18 cellular contexts compared by ENCODE assay signal in the genomic region with DNA sequence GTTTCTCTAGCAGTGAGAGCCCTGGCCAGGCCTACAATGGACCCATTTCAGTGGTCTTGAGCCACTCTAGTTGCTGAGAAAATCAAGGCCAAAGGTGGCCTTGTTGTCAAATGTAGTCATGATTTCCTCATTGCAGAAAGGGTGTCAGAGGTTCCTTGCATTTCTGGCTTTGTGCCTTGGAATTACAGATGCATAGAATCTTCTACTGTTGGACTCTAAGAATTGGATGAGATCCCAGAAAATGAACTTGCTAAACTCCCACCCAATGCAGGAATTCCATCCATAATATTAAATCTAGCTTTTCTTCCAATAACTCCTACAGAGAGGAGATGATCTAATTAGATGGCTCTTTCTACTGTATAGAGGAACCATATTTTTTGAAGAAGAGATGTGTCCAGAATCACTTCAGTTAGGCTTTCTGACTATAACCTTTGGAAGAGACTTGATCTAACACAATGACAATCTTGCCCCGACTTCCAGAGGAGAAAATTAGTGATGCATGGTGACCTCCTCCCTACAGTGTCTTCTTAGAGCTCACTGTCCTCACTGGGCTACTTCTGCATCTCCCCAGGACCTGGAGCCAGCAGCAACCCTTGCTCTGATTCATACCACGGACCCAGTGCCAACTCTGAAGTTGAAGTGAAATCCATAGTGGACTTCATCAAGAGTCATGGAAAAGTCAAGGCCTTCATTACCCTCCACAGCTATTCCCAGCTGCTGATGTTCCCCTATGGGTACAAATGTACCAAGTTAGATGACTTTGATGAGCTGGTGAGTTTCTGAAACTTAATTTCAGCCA. TPM values are rescaled to one million over a fixed set of nuclear protein-coding genes. Genes with fewer than 3 reads are reported as not detected.
DNase-seq lines count a peak whose midpoint lies in the region; ATAC-seq and TF ChIP-seq lines count a peak whose summit lies in the region.
"Had no signal": no experiment of that assay in that cellular context is flagged by ENCODE, and none has a peak within 500 bp of the region (broad histone marks: within the 10 kb centered on the region; RNA-seq: fewer than 3 reads in every experiment).

No MANE protein-coding gene starts in this region.

- H3K9me2 ChIP-seq in PC-9 (ENCODE audit: insufficient read depth) = no peaks in the 10 kb centered on the region

- H3K27me3 ChIP-seq in PC-9 (ENCODE audit: insufficient read depth, low read depth) (no peaks in the 10 kb centered on the region), sigmoid colon (peaks cover 0 to 5% (median 0%) of the 10 kb centered on the region in 3 donors)
- H3K27me3 ChIP-seq: vagina had no signal

- H3K27ac Mint-ChIP-seq in nephron = peak overlapping the region; percentile 99 to 100 (median 100)
- H3K27ac Mint-ChIP-seq in natural killer cell treated with Interleukin-12 subunit alpha and Interleukin-12 subunit beta and Interleukin-15 and Interleukin-18, amount 100 ng/mL, for 72 hours = no peak overlapping the region
- H3K27ac Mint-ChIP-seq in T-helper 2 cell treated with Interferon-gamma antibody and Interleukin-4, amounts not matched to agents 5 μg/mL and 100 μg/mL, for 36 hours = no peak overlapping the region

- no peaks in the 10 kb centered on the region for H3K9me3 Mint-ChIP-seq in nephron
- H3K9me3 Mint-ChIP-seq in natural killer cell treated with Interleukin-12 subunit alpha and Interleukin-12 subunit beta and Interleukin-15 and Interleukin-18, amount 100 ng/mL, for 72 hours = no peaks in the 10 kb centered on the region
- H3K9me3 Mint-ChIP-seq in T-helper 2 cell treated with Interferon-gamma antibody and Interleukin-4, amounts not matched to agents 5 μg/mL and 100 μg/mL, for 36 hours = no peaks in the 10 kb centered on the region

- 80 to 88% methylated on average over 2 of the region's 2 CpGs for WGBS in sigmoid colon, 2 donors

- H2AFZ ChIP-seq in PC-9 = no peak overlapping the region
- H2AFZ ChIP-seq: parathyroid adenoma had no signal

- H3K9me3 ChIP-seq in PC-9 (ENCODE audit: insufficient read depth, low read depth) (no peaks in the 10 kb centered on the region), sigmoid colon (no peaks in the 10 kb centered on the region)
- H3K9me3 ChIP-seq: vagina had no signal

- no peak overlapping the region for H3K4me3 Mint-ChIP-seq in nephron
- no peak overlapping the region for H3K4me3 Mint-ChIP-seq in natural killer cell treated with Interleukin-12 subunit alpha and Interleukin-12 subunit beta and Interleukin-15 and Interleukin-18, amount 100 ng/mL, for 72 hours
- no peak overlapping the region for H3K4me3 Mint-ChIP-seq in T-helper 2 cell treated with Interferon-gamma antibody and Interleukin-4, amounts not matched to agents 5 μg/mL and 100 μg/mL, for 36 hours

- BruUV-seq in PC-9 (replicated peaks; lab: Mats Ljungman, UMichigan) = no TSS peak

- H3K4me2 ChIP-seq in PC-9 = peak overlapping the region; percentile 29

- no peak for TF ChIP-seq EP300 in sigmoid colon (IDR thresholded peaks at IDR 0.05)

- H3K27ac ChIP-seq in PC-9 = no peak overlapping the region
- H3K27ac ChIP-seq in sigmoid colon = peak overlapping the region in 1 of 4 donors; percentile 59
- H3K27ac ChIP-seq: parathyroid adenoma, vagina had no signal

- peaks cover 30% of the 10 kb centered on the region for H3F3A ChIP-seq in PC-9 (ENCODE audit: insufficient read depth, low read depth)

- CTCF ChIA-PET in PC-9 (lab: Charles Lee) = interaction anchor here (0.6 kb wide), 1 partner anchor 158 kb away, joined by 4 read pairs; no protein-coding TSS in a partner anchor

- peaks cover 56% of the 10 kb centered on the region for H3K4me1 ChIP-seq in PC-9 (replicated peaks; ENCODE audit: insufficient read depth)
- H3K4me1 ChIP-seq in sigmoid colon = peaks cover 0 to 16% (median 2%) of the 10 kb centered on the region in 4 donors
- H3K4me1 ChIP-seq: parathyroid adenoma had no signal

- POLR2A ChIA-PET in PC-9 (lab: Charles Lee; ENCODE audit: unreplicated experiment) = no interaction called here

- H3K4me3 ChIP-seq in PC-9 = no peak overlapping the region
- no peak overlapping the region for H3K4me3 ChIP-seq in sigmoid colon
- H3K4me3 ChIP-seq: lung, vagina had no signal

- H3K36me3 ChIP-seq in PC-9 (ENCODE audit: low read depth) (no peaks in the 10 kb centered on the region), sigmoid colon (no peaks in the 10 kb centered on the region)
- H3K36me3 ChIP-seq: vagina had no signal

- peaks cover 71% of the 10 kb centered on the region for H3K4me1 Mint-ChIP-seq in nephron
- H3K4me1 Mint-ChIP-seq in natural killer cell treated with Interleukin-12 subunit alpha and Interleukin-12 subunit beta and Interleukin-15 and Interleukin-18, amount 100 ng/mL, for 72 hours (ENCODE audit: low read depth in 2 of 2) = no peaks in the 10 kb centered on the region
- peaks cover 7% of the 10 kb centered on the region for H3K4me1 Mint-ChIP-seq in T-helper 2 cell treated with Interferon-gamma antibody and Interleukin-4, amounts not matched to agents 5 μg/mL and 100 μg/mL, for 36 hours (ENCODE audit: low read depth)

- intact Hi-C loops in PC-9 (cut with micrococcal nuclease; ENCODE audit: unreplicated experiment) = no loop called here
- intact Hi-C loops in sigmoid colon (cut with DNase I) = loop anchor here (2.0 to 5.0 kb wide), 2 partner anchors 214 to 388 kb away; a partner anchor contains a TSS

- no peaks in the 10 kb centered on the region for H3K79me2 ChIP-seq in PC-9 (ENCODE audit: low read depth)
- H3K79me2 ChIP-seq: parathyroid adenoma had no signal

- no peaks in the 10 kb centered on the region for H3K27me3 Mint-ChIP-seq in nephron (ENCODE audit: low read depth)
- peaks cover 26 to 40% of the 10 kb centered on the region in 2 donors for H3K27me3 Mint-ChIP-seq in natural killer cell treated with Interleukin-12 subunit alpha and Interleukin-12 subunit beta and Interleukin-15 and Interleukin-18, amount 100 ng/mL, for 72 hours
- peaks cover under 1% of the 10 kb centered on the region for H3K27me3 Mint-ChIP-seq in T-helper 2 cell treated with Interferon-gamma antibody and Interleukin-4, amounts not matched to agents 5 μg/mL and 100 μg/mL, for 36 hours (ENCODE audit: low read depth)

- TF ChIP-seq POLR2A in sigmoid colon (IDR thresholded peaks at IDR 0.05) = no peak

- H3K36me3 Mint-ChIP-seq in nephron (ENCODE audit: low read depth) = no peaks in the 10 kb centered on the region
- H3K36me3 Mint-ChIP-seq in natural killer cell treated with Interleukin-12 subunit alpha and Interleukin-12 subunit beta and Interleukin-15 and Interleukin-18, amount 100 ng/mL, for 72 hours = no peaks in the 10 kb centered on the region
- H3K36me3 Mint-ChIP-seq in T-helper 2 cell treated with Interferon-gamma antibody and Interleukin-4, amounts not matched to agents 5 μg/mL and 100 μg/mL, for 36 hours (ENCODE audit: low read depth) = no peaks in the 10 kb centered on the region

- TF ChIP-seq CTCF in PC-9 (conservative IDR thresholded peaks at IDR 0.05) = no peak
- TF ChIP-seq CTCF in nephron (IDR thresholded peaks at IDR 0.05; ENCODE audit: unreplicated experiment in 3 of 3) = no peak
- no peak for TF ChIP-seq CTCF in sigmoid colon (IDR thresholded peaks at IDR 0.05)

- ATAC-seq in natural killer cell treated with Interleukin-12 subunit alpha and Interleukin-12 subunit beta and Interleukin-15 and Interleukin-18, amount 100 ng/mL, for 72 hours = no peak

- H4K20me1 ChIP-seq in PC-9 (ENCODE audit: insufficient read depth) = no peaks in the 10 kb centered on the region

- DNase-seq in Daoy (ENCODE audit: low read depth) = peak; percentile 46
- DNase-seq in PC-9 = peak; percentile 15 to 76
- peak; percentile 91 for DNase-seq in dedifferentiated amniotic fluid mesenchymal stem cell (ENCODE audit: extremely low spot score)
- no peak for DNase-seq in natural killer cell treated with Interleukin-12 subunit alpha and Interleukin-12 subunit beta and Interleukin-15 and Interleukin-18, amount 100 ng/mL, for 72 hours (ENCODE audit: low spot score)
- DNase-seq in sigmoid colon = no peak
- DNase-seq in OCI-M2 (lab: John Stamatoyannopoulos, UW; ENCODE audit: unreplicated experiment) = no peak
- no peak for DNase-seq in T-helper 2 cell treated with Interferon-gamma antibody and Interleukin-4, amounts not matched to agents 5 μg/mL and 100 μg/mL, for 36 hours (ENCODE audit: low spot score)
- DNase-seq: activated CD4-positive, alpha-beta T cell treated with anti-CD3 and anti-CD28 coated beads, Interleukin-2, amount 50 U/mL, for 4 hours; DMS79; KG1; NCI-H1694 treated with DMSO at 0.1 percent for 48 hours; Right ventricle myocardium superior; stimulated activated CD8-positive, alpha-beta memory T cell treated with anti-CD3 and anti-CD28 coated beads, Interleukin-4, amount 100 ng/mL, for 48 hours had no signal

RNA-seq across cellular contexts. Expression of a gene that starts 12.4 kb away (rescaled TPM):
- total RNA-seq in Daoy (2014; rRNA removed; shearing (Covaris generic)) = 0.11 TPM in 1 of 2 replicates, not detected in the other
- total RNA-seq in PC-9 (2021) (not detected in 2 replicates), sigmoid colon (not detected)
- total RNA-seq in natural killer cell treated with Interleukin-12 subunit alpha and Interleukin-12 subunit beta and Interleukin-15 and Interleukin-18, amount 100 ng/mL, for 72 hours = not detected
- 1 to 10 TPM in 2 of 3 donors, under 1 TPM in 1; 0.92 to 3.0 (median 1.6) TPM for polyA plus RNA-seq in sigmoid colon
- total RNA-seq: bronchial epithelial cell, Right ventricle myocardium superior, vagina had no signal

RNA-seq across cellular contexts. Expression of a gene that starts 13.9 kb away (rescaled TPM):
- 85.6 and 98.8 TPM in 2 replicates for total RNA-seq in Daoy (2014; rRNA removed; shearing (Covaris generic))
- total RNA-seq in PC-9 (2021) (4.2 and 9.8 TPM in 2 replicates), sigmoid colon (not detected)
- total RNA-seq in natural killer cell treated with Interleukin-12 subunit alpha and Interleukin-12 subunit beta and Interleukin-15 and Interleukin-18, amount 100 ng/mL, for 72 hours = not detected
- under 1 TPM in 1 of 3 donors, not detected in 2; 0.06 TPM for polyA plus RNA-seq in sigmoid colon
- total RNA-seq: Right ventricle myocardium superior had no signal

Comparison
In these comparisons a context has a peak if more than half of its experiments do, and no peak if none do; other contexts are left out.
1. DNase-seq: peak in Daoy (single experiment), PC-9 (2 of 2) and dedifferentiated amniotic fluid mesenchymal stem cell (single experiment); none in natural killer cell treated with Interleukin-12 subunit alpha and Interleukin-12 subunit beta and Interleukin-15 and Interleukin-18, amount 100 ng/mL, for 72 hours (single experiment), sigmoid colon (single experiment), OCI-M2 (single experiment) and T-helper 2 cell treated with Interferon-gamma antibody and Interleukin-4, amounts not matched to agents 5 μg/mL and 100 μg/mL, for 36 hours (single experiment).
2. H3K27ac Mint-ChIP-seq: peak in nephron (3 of 3); none in natural killer cell treated with Interleukin-12 subunit alpha and Interleukin-12 subunit beta and Interleukin-15 and Interleukin-18, amount 100 ng/mL, for 72 hours (0 of 2) and T-helper 2 cell treated with Interferon-gamma antibody and Interleukin-4, amounts not matched to agents 5 μg/mL and 100 μg/mL, for 36 hours (single experiment).